Comparison of ENCODE assay signal across 19 cellular contexts in genomic region chr5:90956511-90956910, GRCh38.
DNase-seq lines count a peak whose midpoint lies in the region; ATAC-seq, FAIRE-seq and TF ChIP-seq lines count a peak whose summit lies in the region.
"Had no signal": no experiment of that assay in that cellular context is flagged by ENCODE, and none has a peak within 500 bp of the region (broad histone marks: within the 10 kb centered on the region; RNA-seq: fewer than 3 reads in every experiment).

No MANE protein-coding gene starts in this region.

- intact Hi-C loops in ovary (cut with DNase I), result no loop called here

- H3K4me2 ChIP-seq in BLaER1, result 0 out of 2 replicates have a peak overlapping the region, but pooled peaks have one; percentile 23

- peaks cover 7% of the 10 kb centered on the region; the same call in 1 of the 2 replicates for H3K4me1 ChIP-seq in BLaER1
- peaks cover 11% of the 10 kb centered on the region for H3K4me1 ChIP-seq in RWPE2 (ENCODE audit: insufficient read depth, poor library complexity, severe bottlenecking)
- H3K4me1 ChIP-seq in ovary (ENCODE audit: insufficient read depth), result no peaks in the 10 kb centered on the region
- H3K4me1 ChIP-seq: heart left ventricle had no signal

- H3K9me3 ChIP-seq in BLaER1, result no peaks in the 10 kb centered on the region
- H3K9me3 ChIP-seq in RWPE2 (ENCODE audit: severe bottlenecking), result no peaks in the 10 kb centered on the region
- H3K9me3 ChIP-seq in ovary, result no peaks in the 10 kb centered on the region
- H3K9me3 ChIP-seq: heart left ventricle, upper lobe of left lung had no signal

- no peaks in the 10 kb centered on the region for H3K27me3 ChIP-seq in BLaER1
- H3K27me3 ChIP-seq in RWPE2 (ENCODE audit: insufficient read depth, poor library complexity, severe bottlenecking), result no peaks in the 10 kb centered on the region
- H3K27me3 ChIP-seq in ovary, result no peaks in the 10 kb centered on the region
- H3K27me3 ChIP-seq: heart left ventricle, upper lobe of left lung had no signal

- no peak for DNase-seq in GM18507 (ENCODE audit: extremely low spot score, insufficient read length, low read depth)
- no peak for DNase-seq in RWPE2 (ENCODE audit: low spot score)
- peak; percentile 73 for DNase-seq in iris pigment epithelial cell (ENCODE audit: low read depth)
- DNase-seq in ureter (ENCODE audit: low spot score), result no peak
- DNase-seq in ovary, result no peak
- no peak for DNase-seq in GM19240 (ENCODE audit: insufficient read length, low spot score)
- DNase-seq: activated CD4-positive, CD25-positive, alpha-beta regulatory T cell; activated CD8-positive, alpha-beta memory T cell treated with anti-CD3 and anti-CD28 coated beads for 24 hours; activated naive CD8-positive, alpha-beta T cell treated with anti-CD3 and anti-CD28 coated beads, Interleukin-2, amount 10 ng/mL, durations not matched to agents 7 days and 5 days; cortex of kidney; heart left ventricle; HFFc6; NCI-H1694; NCI-H510A; RPMI8226; T-helper 9 cell; upper lobe of left lung had no signal

- peak; percentile 21 for FAIRE-seq in GM18507 (lab: Jason Lieb, UNC)

- no peak for TF ChIP-seq EP300 in ovary (IDR thresholded peaks at IDR 0.05)

- H3K36me3 ChIP-seq in BLaER1 (no peaks in the 10 kb centered on the region), RWPE2 (ENCODE audit: low read depth) (no peaks in the 10 kb centered on the region), ovary (no peaks in the 10 kb centered on the region)
- H3K36me3 ChIP-seq: heart left ventricle, upper lobe of left lung had no signal

- TF ChIP-seq CTCF in RWPE2 (IDR thresholded peaks at IDR 0.05; ENCODE audit: poor library complexity, severe bottlenecking) (no peak), ovary (IDR thresholded peaks at IDR 0.05) (no peak)

- no peaks in the 10 kb centered on the region for H4K20me1 ChIP-seq in BLaER1

- H3K9ac ChIP-seq in BLaER1, result no peak overlapping the region

- TF ChIP-seq POLR2A in ovary (IDR thresholded peaks at IDR 0.05), result no peak

- H3K4me3 ChIP-seq in BLaER1 (no peak overlapping the region), RWPE2 (ENCODE audit: severe bottlenecking) (no peak overlapping the region), ovary (no peak overlapping the region)
- H3K4me3 ChIP-seq: heart left ventricle, upper lobe of left lung had no signal

- H3K27ac ChIP-seq in BLaER1 (no peak overlapping the region), RWPE2 (ENCODE audit: poor library complexity, severe bottlenecking) (peak overlapping the region; percentile 15), ovary (no peak overlapping the region)
- H3K27ac ChIP-seq: heart left ventricle had no signal

- WGBS in ovary, 3 donors, result 62 to 70% (median 70%) methylated on average over 4 of the region's 4 CpGs

- ATAC-seq in RWPE2 (ENCODE audit: low read depth), result peak; percentile 42; the same call in 2 of the 3 replicates
- ATAC-seq in HG02973 (IDR thresholded peaks at IDR 0.05; ENCODE audit: unreplicated experiment), result no peak
- ATAC-seq: heart left ventricle had no signal
